Comparison of ENCODE assay signal across 30 cellular contexts in the genomic region with DNA sequence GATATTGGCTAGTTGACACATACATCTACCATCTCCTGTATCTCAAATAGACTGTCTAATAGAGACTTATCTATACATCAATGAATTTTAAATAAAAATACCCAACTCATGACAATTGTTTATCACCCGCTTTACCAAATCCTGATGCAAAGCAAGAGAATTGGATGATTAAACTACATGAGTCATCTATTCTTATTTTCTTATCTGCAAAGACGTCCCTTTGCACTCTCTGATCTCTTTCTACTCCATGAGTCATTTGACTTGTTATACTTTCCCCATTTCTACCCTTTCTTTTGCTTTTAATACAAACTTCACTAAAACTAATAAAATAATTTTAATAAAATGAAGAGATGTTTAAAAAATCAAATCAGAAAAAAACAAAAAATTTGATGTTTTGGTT.
"Had no signal": no experiment of that assay in that cellular context is flagged by ENCODE, and none has a peak within 500 bp of the region (broad histone marks: within the 10 kb centered on the region; RNA-seq: fewer than 3 reads in every experiment).

No MANE protein-coding gene starts in this region.

- H3K9me3 ChIP-seq: colonic mucosa, esophagus squamous epithelium, neutrophil, prostate gland, right atrium auricular region, suprapubic skin, transverse colon, upper lobe of right lung, uterus had no signal

- H3K4me3 ChIP-seq: colonic mucosa, esophagus squamous epithelium, lung, prostate gland, right atrium auricular region, smooth muscle cell, suprapubic skin, transverse colon, upper lobe of right lung, uterus had no signal

- H3K27me3 Mint-ChIP-seq: dendritic cell treated with granulocyte-macrophage colony-stimulating factor and Interleukin-4, amounts not matched to agents 40 ng/mL and 50 ng/mL, for 4 days; memory B cell; natural killer cell treated with Interleukin-12 subunit alpha and Interleukin-12 subunit beta and Interleukin-15 and Interleukin-18, amount 100 ng/mL, for 72 hours; stimulated activated naive CD8-positive, alpha-beta T cell treated with anti-CD3 and anti-CD28 coated beads, Interleukin-15, amount 100 ng/mL, for 72 hours had no signal

- H3K36me3 ChIP-seq: colonic mucosa, esophagus squamous epithelium, neutrophil, prostate gland, right atrium auricular region, suprapubic skin, transverse colon, upper lobe of right lung, uterus had no signal

- FAIRE-seq: endothelial cell of umbilical vein had no signal

- H3K27ac ChIP-seq: colonic mucosa, esophagus squamous epithelium, neutrophil, parathyroid adenoma, prostate gland, right atrium auricular region, suprapubic skin, transverse colon, upper lobe of right lung, uterus had no signal

- H3K36me3 Mint-ChIP-seq: immature natural killer cell; memory B cell; natural killer cell treated with Interleukin-12 subunit alpha and Interleukin-12 subunit beta and Interleukin-15 and Interleukin-18, amount 100 ng/mL, for 72 hours had no signal

- H3K4me1 Mint-ChIP-seq: immature natural killer cell; memory B cell; neural crest cell; stimulated activated naive CD8-positive, alpha-beta T cell treated with anti-CD3 and anti-CD28 coated beads, Interleukin-15, amount 100 ng/mL, for 72 hours had no signal

- H3K9me3 Mint-ChIP-seq: dendritic cell treated with granulocyte-macrophage colony-stimulating factor and Interleukin-4, amounts not matched to agents 40 ng/mL and 50 ng/mL, for 4 days; memory B cell; neural crest cell; stimulated activated naive CD8-positive, alpha-beta T cell treated with anti-CD3 and anti-CD28 coated beads, Interleukin-15, amount 100 ng/mL, for 72 hours had no signal

- DNase-seq: colonic mucosa; effector memory CD4-positive, alpha-beta T cell; erythroblast; esophagus squamous epithelium; hypothalamus; immature natural killer cell; islet precursor cell; stimulated activated CD4-positive, alpha-beta T cell treated with anti-CD3 and anti-CD28 coated beads, Interleukin-12 subunit alpha, Interleukin-12 subunit beta, amount 100 ng/mL, for 4 hours; stimulated activated CD4-positive, alpha-beta T cell treated with anti-CD3 and anti-CD28 coated beads, Interleukin-1b, Interleukin-23, amount 100 ng/mL, for 48 hours; stimulated activated CD4-positive, alpha-beta T cell treated with anti-CD3 and anti-CD28 coated beads, Interleukin-4, amount 100 ng/mL, for 1 hour; stimulated activated CD8-positive, alpha-beta memory T cell treated with anti-CD3 and anti-CD28 coated beads, Interleukin-4, amount 100 ng/mL, for 48 hours; stimulated activated naive CD4-positive, alpha-beta T cell; stimulated activated naive CD8-positive, alpha-beta T cell treated with anti-CD3 and anti-CD28 coated beads, Interleukin-15, amount 100 ng/mL, for 72 hours; transverse colon; upper lobe of right lung; uterus had no signal

- H3K27me3 ChIP-seq: colonic mucosa, esophagus squamous epithelium, neutrophil, suprapubic skin, transverse colon, upper lobe of right lung, uterus had no signal

- ATAC-seq: left lobe of liver; natural killer cell treated with Interleukin-12 subunit alpha and Interleukin-12 subunit beta and Interleukin-15 and Interleukin-18, amount 100 ng/mL, for 72 hours; sciatic nerve; stimulated activated naive CD8-positive, alpha-beta T cell treated with anti-CD3 and anti-CD28 coated beads, Interleukin-15, amount 100 ng/mL, for 72 hours; upper lobe of right lung had no signal

- H3K27ac Mint-ChIP-seq: dendritic cell treated with granulocyte-macrophage colony-stimulating factor and Interleukin-4, amounts not matched to agents 40 ng/mL and 50 ng/mL, for 4 days; immature natural killer cell; memory B cell; natural killer cell treated with Interleukin-12 subunit alpha and Interleukin-12 subunit beta and Interleukin-15 and Interleukin-18, amount 100 ng/mL, for 72 hours; stimulated activated naive CD8-positive, alpha-beta T cell treated with anti-CD3 and anti-CD28 coated beads, Interleukin-15, amount 100 ng/mL, for 72 hours had no signal

- H3K4me3 Mint-ChIP-seq: dendritic cell treated with granulocyte-macrophage colony-stimulating factor and Interleukin-4, amounts not matched to agents 40 ng/mL and 50 ng/mL, for 4 days; immature natural killer cell; memory B cell; natural killer cell treated with Interleukin-12 subunit alpha and Interleukin-12 subunit beta and Interleukin-15 and Interleukin-18, amount 100 ng/mL, for 72 hours; neural crest cell; stimulated activated naive CD8-positive, alpha-beta T cell treated with anti-CD3 and anti-CD28 coated beads, Interleukin-15, amount 100 ng/mL, for 72 hours had no signal

- H3K4me1 ChIP-seq: colonic mucosa, esophagus squamous epithelium, parathyroid adenoma, prostate gland, right atrium auricular region, suprapubic skin, transverse colon, upper lobe of right lung, uterus had no signal
